9 cellular contexts compared by ENCODE assay signal in genomic region chr11:100574894-100575769, GRCh38.
DNase-seq lines count a peak whose midpoint lies in the region; ATAC-seq and TF ChIP-seq lines count a peak whose summit lies in the region.
"Had no signal": no experiment of that assay in that cellular context is flagged by ENCODE, and none has a peak within 500 bp of the region (broad histone marks: within the 10 kb centered on the region; RNA-seq: fewer than 3 reads in every experiment).

No MANE protein-coding gene starts in this region.

- H3K4me3 ChIP-seq in GM23338, result no peak overlapping the region
- H3K4me3 ChIP-seq in dorsolateral prefrontal cortex, result peak overlapping the region in 2 of 59 donors; percentile 20 to 48

- H3K9me3 Mint-ChIP-seq in GM23338 (no peaks in the 10 kb centered on the region), neural crest cell (no peaks in the 10 kb centered on the region)

- no peak overlapping the region for H2AFZ ChIP-seq in GM23338

- H3K4me3 Mint-ChIP-seq in GM23338 (no peak overlapping the region), neural crest cell (no peak overlapping the region)

- no peaks in the 10 kb centered on the region for H3K79me2 ChIP-seq in GM23338 (replicated peaks; ENCODE audit: insufficient read depth)

- H3K27me3 ChIP-seq in GM23338 (ENCODE audit: insufficient read depth) (no peaks in the 10 kb centered on the region), dorsolateral prefrontal cortex (no peaks in the 10 kb centered on the region)

- H3F3A ChIP-seq in GM23338 (replicated peaks; ENCODE audit: low read depth), result no peaks in the 10 kb centered on the region

- H3K36me3 Mint-ChIP-seq in GM23338 (ENCODE audit: low read depth) (no peaks in the 10 kb centered on the region), neural crest cell (ENCODE audit: low read depth) (no peaks in the 10 kb centered on the region)

- no peaks in the 10 kb centered on the region for H3K36me3 ChIP-seq in GM23338 (ENCODE audit: insufficient read depth)

- no peak overlapping the region for H3K27ac Mint-ChIP-seq in GM23338
- no peak overlapping the region for H3K27ac Mint-ChIP-seq in neural crest cell (ENCODE audit: unreplicated experiment)

- TF ChIP-seq CTCF in GM23338 (conservative IDR thresholded peaks at IDR 0.05; ENCODE audit: low read depth in 2 of 2) (peak in 1 of 2 experiments; percentile 69), dorsolateral prefrontal cortex (IDR thresholded peaks at IDR 0.05 in 54 of 56, conservative IDR thresholded peaks at IDR 0.05 in 2 of 56; ENCODE audit: low read depth in 1 of 56, partially characterized antibody in 56 of 56) (peak in 53 of 56 donors; percentile 12 to 73 (median 50)), neural crest cell (conservative IDR thresholded peaks at IDR 0.05) (peak; percentile 67)

- no peak overlapping the region for H3K27ac ChIP-seq in GM23338 (ENCODE audit: low read depth)
- no peak overlapping the region for H3K27ac ChIP-seq in dorsolateral prefrontal cortex

- H3K4me1 Mint-ChIP-seq in GM23338 (no peaks in the 10 kb centered on the region; the same call in 2 of the 3 replicates), neural crest cell (peaks cover 5% of the 10 kb centered on the region)

- intact Hi-C loops in dorsolateral prefrontal cortex (cut with DNase I), result loop anchor here (5.0 kb wide), 2 partner anchors 277 to 352 kb away; no protein-coding TSS in a partner anchor

- H3K9me2 ChIP-seq in GM23338 (ENCODE audit: insufficient read depth), result no peaks in the 10 kb centered on the region

- no peaks in the 10 kb centered on the region for H3K27me3 Mint-ChIP-seq in GM23338 (ENCODE audit: insufficient read depth, low read depth, poor library complexity)
- H3K27me3 Mint-ChIP-seq in neural crest cell (ENCODE audit: low read depth), result no peaks in the 10 kb centered on the region

- H3K4me2 ChIP-seq in GM23338, result no peak overlapping the region

- no peaks in the 10 kb centered on the region for H4K20me1 ChIP-seq in GM23338 (replicated peaks; ENCODE audit: insufficient read depth)

- no peak for ATAC-seq in GM23338
- ATAC-seq in HG02798 (IDR thresholded peaks at IDR 0.05; ENCODE audit: poor library complexity, unreplicated experiment), result no peak
- ATAC-seq in GM18861 (IDR thresholded peaks at IDR 0.05; ENCODE audit: unreplicated experiment), result no peak

- peak; percentile 57 for DNase-seq in GM23338 (ENCODE audit: low spot score)
- DNase-seq in NCI-H345 treated with DMSO at 0.1 percent for 48 hours (lab: John Stamatoyannopoulos, UW; ENCODE audit: unreplicated experiment), result peak; percentile 32
- DNase-seq in dorsolateral prefrontal cortex, result no peak
- no peak for DNase-seq in neural crest cell (ENCODE audit: low read depth, low spot score)
- no peak for DNase-seq in GOT3 (lab: John Stamatoyannopoulos, UW)
- DNase-seq in T-helper 1 cell, result no peak
- DNase-seq: aorta had no signal

- no peaks in the 10 kb centered on the region for H3K4me1 ChIP-seq in GM23338 (ENCODE audit: insufficient read depth)

TF ChIP-seq in GM23338, 12 proteins besides CTCF, POLR2A, EP300 and RAD21:
- no peak for TF ChIP-seq STAT1 (IDR thresholded peaks at IDR 0.05; ENCODE audit: unreplicated experiment)
- no peak for TF ChIP-seq NANOG (IDR thresholded peaks at IDR 0.05; ENCODE audit: borderline replicate concordance)
- TF ChIP-seq CREB1 (CRISPR knock-in tag; IDR thresholded peaks at IDR 0.05; ENCODE audit: low read depth), result no peak
- TF ChIP-seq EZH2phosphoT487 (IDR thresholded peaks at IDR 0.05; ENCODE audit: unreplicated experiment), result no peak
- no peak for TF ChIP-seq JUNB (IDR thresholded peaks at IDR 0.05; ENCODE audit: unreplicated experiment)
- TF ChIP-seq ZNF462 (CRISPR knock-in tag; IDR thresholded peaks at IDR 0.05), result no peak
TF ChIP-seq in GM23338: peak in this region for 0.

Comparison
In these comparisons a context has a peak if more than half of its experiments do, and no peak if none do; other contexts are left out.
1. DNase-seq: peak in GM23338 (single experiment) and NCI-H345 treated with DMSO at 0.1 percent for 48 hours (single experiment); none in dorsolateral prefrontal cortex (0 of 10), neural crest cell (single experiment), GOT3 (single experiment) and T-helper 1 cell (0 of 5).